Comparison of ENCODE assay signal across 1 cellular context in genomic region chrX:131723646-131724045, GRCh38.
TF ChIP-seq lines count a peak whose summit lies in the region.

No MANE protein-coding gene starts in this region.

TF ChIP-seq in K562, 482 proteins besides CTCF, POLR2A, EP300 and RAD21 (continued from another document):
- TF ChIP-seq, protein P1, sequence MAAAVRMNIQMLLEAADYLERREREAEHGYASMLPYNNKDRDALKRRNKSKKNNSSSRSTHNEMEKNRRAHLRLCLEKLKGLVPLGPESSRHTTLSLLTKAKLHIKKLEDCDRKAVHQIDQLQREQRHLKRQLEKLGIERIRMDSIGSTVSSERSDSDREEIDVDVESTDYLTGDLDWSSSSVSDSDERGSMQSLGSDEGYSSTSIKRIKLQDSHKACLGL (CRISPR knock-in tag; IDR thresholded peaks at IDR 0.05; ENCODE audit: borderline replicate concordance, poor library complexity, severe bottlenecking): no peak
- TF ChIP-seq RUNX1 (IDR thresholded peaks at IDR 0.05; ENCODE audit: low read depth) (no peak), SP1 (CRISPR knock-in tag; IDR thresholded peaks at IDR 0.05) (no peak), SRSF9 (IDR thresholded peaks at IDR 0.05; ENCODE audit: borderline replicate concordance, low read depth, low read length) (no peak), NFIX (CRISPR knock-in tag; IDR thresholded peaks at IDR 0.05; ENCODE audit: low read depth) (peak; percentile 68), POLR2AphosphoS5 (IDR thresholded peaks at IDR 0.05; ENCODE audit: control insufficient read depth, insufficient read depth, low read depth, low read length) (no peak), NCOR1 (IDR thresholded peaks at IDR 0.05) (no peak)
